ENCODE assay signal across 19 cellular contexts in genomic region chr14:92598549-92598905, GRCh38.
"Had no signal": no experiment of that assay in that cellular context is flagged by ENCODE, and none has a peak within 500 bp of the region (broad histone marks: within the 10 kb centered on the region; RNA-seq: fewer than 3 reads in every experiment).

No MANE protein-coding gene starts in this region.

- H3K9me3 ChIP-seq: ascending aorta, vagina had no signal

- ATAC-seq: activated CD8-positive, alpha-beta T cell treated with anti-CD3 and anti-CD28 coated beads for 36 hours; activated T-cell treated with anti-CD3 and anti-CD28 coated beads, Interleukin-2, amount 50 U/mL, for 4 hours; left lobe of liver; T-cell had no signal

- H3K4me3 Mint-ChIP-seq: activated B cell treated with CpG ODN at 0.5 μM for 24 hours; activated CD8-positive, alpha-beta T cell treated with anti-CD3 and anti-CD28 coated beads for 36 hours; activated naive CD4-positive, alpha-beta T cell treated with anti-CD3 and anti-CD28 coated beads, Interleukin-2, amount 10 ng/mL, durations not matched to agents 7 days and 5 days; activated T-cell treated with anti-CD3 and anti-CD28 coated beads, Interleukin-2, amount 50 U/mL, for 4 hours; neural progenitor cell; T-cell had no signal

- H2AFZ ChIP-seq: hepatocyte, neural progenitor cell had no signal

- H3K27ac Mint-ChIP-seq: activated B cell treated with CpG ODN at 0.5 μM for 24 hours; activated CD8-positive, alpha-beta T cell treated with anti-CD3 and anti-CD28 coated beads for 36 hours; activated naive CD4-positive, alpha-beta T cell treated with anti-CD3 and anti-CD28 coated beads, Interleukin-2, amount 10 ng/mL, durations not matched to agents 7 days and 5 days; progenitor cell of endocrine pancreas; T-cell had no signal

- H3K9me3 Mint-ChIP-seq: activated B cell treated with CpG ODN at 0.5 μM for 24 hours; activated T-cell treated with anti-CD3 and anti-CD28 coated beads, Interleukin-2, amount 50 U/mL, for 4 hours; T-cell had no signal

- H3K4me3 ChIP-seq: ascending aorta, hepatocyte, lung, neural progenitor cell, vagina had no signal

- H3K4me2 ChIP-seq: hepatocyte, neural progenitor cell had no signal

- H3K36me3 ChIP-seq: ascending aorta, neural progenitor cell, vagina had no signal

- H3K36me3 Mint-ChIP-seq: neural progenitor cell, T-cell had no signal

- H3K27me3 ChIP-seq: ascending aorta, hepatocyte, neural progenitor cell, vagina had no signal

- DNase-seq: activated B cell treated with CpG ODN at 0.5 μM for 24 hours; activated CD4-positive, alpha-beta T cell treated with anti-CD3 and anti-CD28 coated beads for 48 hours; activated CD8-positive, alpha-beta T cell treated with anti-CD3 and anti-CD28 coated beads for 36 hours; activated naive CD4-positive, alpha-beta T cell treated with anti-CD3 and anti-CD28 coated beads, Interleukin-2, amount 10 ng/mL, durations not matched to agents 7 days and 5 days; activated T-cell treated with anti-CD3 and anti-CD28 coated beads, Interleukin-2, amount 50 U/mL, for 4 hours; effector CD4-positive, alpha-beta T cell; foreskin fibroblast; islet precursor cell; stimulated activated naive CD4-positive, alpha-beta T cell; T-cell; T-helper 9 cell; trophoblast cell had no signal

- H3K9ac ChIP-seq: neural progenitor cell had no signal

- H3K27ac ChIP-seq: hepatocyte, neural progenitor cell had no signal

- H3K27me3 Mint-ChIP-seq: activated B cell treated with CpG ODN at 0.5 μM for 24 hours; activated CD8-positive, alpha-beta T cell treated with anti-CD3 and anti-CD28 coated beads for 36 hours; progenitor cell of endocrine pancreas; T-cell had no signal
